ENCODE assay signal across 1 cellular context in genomic region chr1:41672641-41673313, GRCh38.
TF ChIP-seq lines count a peak whose summit lies in the region.

No MANE protein-coding gene starts in this region.

TF ChIP-seq in IMR-90, 13 proteins besides CTCF, POLR2A, EP300 and RAD21:
- TF ChIP-seq CHD1 (IDR thresholded peaks at IDR 0.05; ENCODE audit: low read depth, low read length) (no peak), ELK1 (IDR thresholded peaks at IDR 0.05; ENCODE audit: borderline replicate concordance, low read depth, low read length) (no peak), MXI1 (IDR thresholded peaks at IDR 0.05; ENCODE audit: borderline replicate concordance, low read depth, low read length) (no peak), SMC3 (IDR thresholded peaks at IDR 0.05; ENCODE audit: low read depth, low read length) (no peak), RFX5 (IDR thresholded peaks at IDR 0.05; ENCODE audit: low read depth, low read length) (no peak), MAZ (IDR thresholded peaks at IDR 0.05; ENCODE audit: borderline replicate concordance, low read depth, low read length) (peak; percentile 38; the same call in 1 of the 2 replicates), MAFK (IDR thresholded peaks at IDR 0.05; ENCODE audit: low read depth, low read length) (no peak), CEBPB (IDR thresholded peaks at IDR 0.05; ENCODE audit: low read depth, low read length) (peak; percentile 48; the same call in 1 of the 2 replicates), RCOR1 (IDR thresholded peaks at IDR 0.05; ENCODE audit: insufficient replicate concordance, low read length) (no peak), NFE2L2 (IDR thresholded peaks at IDR 0.05; ENCODE audit: low read depth, low read length) (no peak), USF2 (IDR thresholded peaks at IDR 0.05; ENCODE audit: low read depth, low read length) (no peak), FOS (IDR thresholded peaks at IDR 0.05; ENCODE audit: low read depth, low read length) (no peak; the same call in 1 of the 2 replicates), BHLHE40 (IDR thresholded peaks at IDR 0.05; ENCODE audit: low read depth, low read length) (no peak)
TF ChIP-seq in IMR-90: peak in this region for 2.
